In genomic region chr2:190272457-190272842, GRCh38 we compare ENCODE assay signal across 1 cellular context.
A peak's percentile ranks its signal among the peaks of the same experiment; 100 is the strongest.
TF ChIP-seq lines count a peak whose summit lies in the region.

No MANE protein-coding gene starts in this region.

TF ChIP-seq in K562, 482 proteins besides CTCF, POLR2A, EP300 and RAD21 (continued from another document):
- TF ChIP-seq ZNF740 (CRISPR knock-in tag; IDR thresholded peaks at IDR 0.05) = peak; percentile 54; the same call in 1 of the 2 replicates
- TF ChIP-seq ZNF740 (tag; IDR thresholded peaks at IDR 0.05) = 0 out of 4 replicates have a peak, but pooled peaks of 1 of the 2 experiments have one; percentile 18
- TF ChIP-seq ARHGAP35 (IDR thresholded peaks at IDR 0.05; ENCODE audit: partially characterized antibody) = no peak
- no peak for TF ChIP-seq SIRT6 (IDR thresholded peaks at IDR 0.05; ENCODE audit: low read depth, low read length)
- no peak for TF ChIP-seq SRF (CRISPR knock-in tag; IDR thresholded peaks at IDR 0.05)
- TF ChIP-seq TBP (optimal IDR thresholded peaks at IDR 0.05; ENCODE audit: low read depth, low read length) = peak; percentile 91
- 0 out of 2 replicates have a peak, but pooled peaks have one; percentile 35 for TF ChIP-seq VEZF1 (CRISPR knock-in tag; IDR thresholded peaks at IDR 0.05)
- TF ChIP-seq ESRRA (IDR thresholded peaks at IDR 0.05; ENCODE audit: borderline replicate concordance, low read depth) = peak; percentile 93
- peak; percentile 78 for TF ChIP-seq GTF2B (IDR thresholded peaks at IDR 0.05; ENCODE audit: extremely low read depth, insufficient read length)
- no peak for TF ChIP-seq FOXJ2 (tag; IDR thresholded peaks at IDR 0.05)
- peak; percentile 57; the same call in 1 of the 2 replicates for TF ChIP-seq POLR2AphosphoS5 (IDR thresholded peaks at IDR 0.05; ENCODE audit: control insufficient read depth, insufficient read depth, low read depth, low read length)
- TF ChIP-seq TCF7L2 (IDR thresholded peaks at IDR 0.05; ENCODE audit: low read depth, low read length) = no peak
- TF ChIP-seq MNT (conservative IDR thresholded peaks at IDR 0.05) = no peak
- no peak for TF ChIP-seq ZNF318 (IDR thresholded peaks at IDR 0.05; ENCODE audit: borderline replicate concordance in 1 of 2, low read depth in 1 of 2)
- TF ChIP-seq POLR2AphosphoS2 (IDR thresholded peaks at IDR 0.05; ENCODE audit: low read length) = no peak
- TF ChIP-seq NR2C1 (IDR thresholded peaks at IDR 0.05) = no peak
- peak; percentile 52 for TF ChIP-seq NR2C1 (tag; IDR thresholded peaks at IDR 0.05)
- TF ChIP-seq BCOR (IDR thresholded peaks at IDR 0.05) = no peak
- TF ChIP-seq NR4A1 (CRISPR knock-in tag; IDR thresholded peaks at IDR 0.05) = no peak
- no peak for TF ChIP-seq NR4A1 (tag; IDR thresholded peaks at IDR 0.05)
- no peak for TF ChIP-seq JUNB (CRISPR knock-in tag; conservative IDR thresholded peaks at IDR 0.05)
- no peak for TF ChIP-seq LCOR (CRISPR knock-in tag; IDR thresholded peaks at IDR 0.05)
- TF ChIP-seq ARID1B (IDR thresholded peaks at IDR 0.05) = no peak
- peak; percentile 54; the same call in 1 of the 2 replicates for TF ChIP-seq SNAPC5 (CRISPR knock-in tag; IDR thresholded peaks at IDR 0.05)
- TF ChIP-seq NCOA4 (IDR thresholded peaks at IDR 0.05; ENCODE audit: partially characterized antibody) = no peak
- no peak for TF ChIP-seq E2F6 (IDR thresholded peaks at IDR 0.05; ENCODE audit: borderline replicate concordance in 1 of 2, extremely low read depth in 1 of 2, insufficient read depth in 1 of 2, insufficient read length in 1 of 2, low read depth in 1 of 2, low read length in 1 of 2, poor library complexity in 1 of 2, severe bottlenecking in 1 of 2)
- TF ChIP-seq NFYB (IDR thresholded peaks at IDR 0.05; ENCODE audit: extremely low read depth, insufficient read length) = no peak
- peak; percentile 18; the same call in 1 of the 2 replicates for TF ChIP-seq EHMT2 (IDR thresholded peaks at IDR 0.05)
- 0 out of 2 replicates have a peak, but pooled peaks have one; percentile 13 for TF ChIP-seq PML (IDR thresholded peaks at IDR 0.05; ENCODE audit: low read length)
- TF ChIP-seq RFX7 (CRISPR knock-in tag; IDR thresholded peaks at IDR 0.05) = no peak
- no peak for TF ChIP-seq HDAC8 (tag; IDR thresholded peaks at IDR 0.05)
- no peak for TF ChIP-seq HMGXB4 (CRISPR knock-in tag; IDR thresholded peaks at IDR 0.05)
- no peak for TF ChIP-seq ZNF41 (CRISPR knock-in tag; conservative IDR thresholded peaks at IDR 0.05)
